ENCODE assay signal across 8 cellular contexts in genomic region chr10:132540456-132540855, GRCh38. TPM values are rescaled to one million over a fixed set of nuclear protein-coding genes. Genes with fewer than 3 reads are reported as not detected.
DNase-seq lines count a peak whose midpoint lies in the region; ATAC-seq and TF ChIP-seq lines count a peak whose summit lies in the region.

No MANE protein-coding gene starts in this region.

- no peaks in the 10 kb centered on the region for H3K36me3 ChIP-seq in aorta (ENCODE audit: control insufficient read depth in 1 of 2, insufficient read depth in 2 of 2, low read length in 1 of 2)

- peak overlapping the region; percentile 92 for H3K27ac Mint-ChIP-seq in stimulated activated naive CD8-positive, alpha-beta T cell treated with anti-CD3 and anti-CD28 coated beads, Interleukin-15, Interleukin-2, amounts not matched to agents 100 ng/mL and 50 ng/mL, for 24 hours
- H3K27ac Mint-ChIP-seq in brain (peak overlapping the region; percentile 70 to 97 (median 73)), memory B cell (peak overlapping the region; percentile 94)

- no peaks in the 10 kb centered on the region for H3K4me1 ChIP-seq in aorta (ENCODE audit: control insufficient read depth in 1 of 2, insufficient read depth in 2 of 2, low read length in 2 of 2)

- intact Hi-C loops in aorta (cut with DNase I), result no loop called here

- H3K27ac ChIP-seq in aorta (ENCODE audit: low read depth in 1 of 2, low read length in 2 of 2), result no peak overlapping the region

- no peak overlapping the region for H3K4me3 ChIP-seq in aorta (ENCODE audit: low read length in 2 of 2)

- peaks cover 5% of the 10 kb centered on the region for H3K36me3 Mint-ChIP-seq in stimulated activated naive CD8-positive, alpha-beta T cell treated with anti-CD3 and anti-CD28 coated beads, Interleukin-15, Interleukin-2, amounts not matched to agents 100 ng/mL and 50 ng/mL, for 24 hours (ENCODE audit: low read depth)
- H3K36me3 Mint-ChIP-seq in brain (peaks cover 9% of the 10 kb centered on the region), memory B cell (peaks cover 6% of the 10 kb centered on the region)

- no peaks in the 10 kb centered on the region for H3K9me3 Mint-ChIP-seq in stimulated activated naive CD8-positive, alpha-beta T cell treated with anti-CD3 and anti-CD28 coated beads, Interleukin-15, Interleukin-2, amounts not matched to agents 100 ng/mL and 50 ng/mL, for 24 hours
- H3K9me3 Mint-ChIP-seq in brain (peaks cover 0 to 2% (median 0%) of the 10 kb centered on the region in 5 experiments), memory B cell (no peaks in the 10 kb centered on the region)

- DNase-seq in stimulated activated naive CD8-positive, alpha-beta T cell treated with anti-CD3 and anti-CD28 coated beads, Interleukin-15, Interleukin-2, amounts not matched to agents 100 U/mL and 50 U/mL, for 24 hours, result no peak
- DNase-seq in memory B cell (ENCODE audit: low spot score in 2 of 2) (no peak), aorta (peak; percentile 49 to 75), ureter (ENCODE audit: low spot score) (no peak), NCI-H1092 (lab: John Stamatoyannopoulos, UW) (no peak)

- H3K4me3 Mint-ChIP-seq in stimulated activated naive CD8-positive, alpha-beta T cell treated with anti-CD3 and anti-CD28 coated beads, Interleukin-15, Interleukin-2, amounts not matched to agents 100 ng/mL and 50 ng/mL, for 24 hours, result peak overlapping the region; percentile 88
- H3K4me3 Mint-ChIP-seq in brain, result peak overlapping the region; percentile 91 to 94 (median 92)
- peak overlapping the region; percentile 60 for H3K4me3 Mint-ChIP-seq in memory B cell

- no peak for TF ChIP-seq CTCF in brain (conservative IDR thresholded peaks at IDR 0.05)

- no peak for ATAC-seq in stimulated activated naive CD8-positive, alpha-beta T cell treated with anti-CD3 and anti-CD28 coated beads, Interleukin-15, Interleukin-2, amounts not matched to agents 100 U/mL and 50 U/mL, for 24 hours
- no peak for ATAC-seq in memory B cell (ENCODE audit: low read depth)
- ATAC-seq in aorta (ENCODE audit: low FRiP score), result no peak
- no peak for ATAC-seq in GM21360 (IDR thresholded peaks at IDR 0.05; ENCODE audit: unreplicated experiment)

- H3K27me3 Mint-ChIP-seq in stimulated activated naive CD8-positive, alpha-beta T cell treated with anti-CD3 and anti-CD28 coated beads, Interleukin-15, Interleukin-2, amounts not matched to agents 100 ng/mL and 50 ng/mL, for 24 hours, result no peaks in the 10 kb centered on the region
- no peaks in the 10 kb centered on the region for H3K27me3 Mint-ChIP-seq in brain
- H3K27me3 Mint-ChIP-seq in memory B cell, result no peaks in the 10 kb centered on the region

- WGBS in aorta, 2 donors, result 11 to 18% methylated on average over 12 of the region's 12 CpGs

- H3K27me3 ChIP-seq in aorta (ENCODE audit: control insufficient read depth in 1 of 2, insufficient read depth in 2 of 2, low read length in 1 of 2), result no peaks in the 10 kb centered on the region

- H3K4me1 Mint-ChIP-seq in stimulated activated naive CD8-positive, alpha-beta T cell treated with anti-CD3 and anti-CD28 coated beads, Interleukin-15, Interleukin-2, amounts not matched to agents 100 ng/mL and 50 ng/mL, for 24 hours (ENCODE audit: low read depth), result peaks cover 75% of the 10 kb centered on the region
- H3K4me1 Mint-ChIP-seq in brain (peaks cover 71% of the 10 kb centered on the region), memory B cell (peaks cover 50% of the 10 kb centered on the region)

- H3K9me3 ChIP-seq in aorta (ENCODE audit: control insufficient read depth, low read length), result no peaks in the 10 kb centered on the region

RNA-seq across cellular contexts. Expression of gene INPP5A, which starts 2.9 kb away (rescaled TPM):
- 17.6 TPM for polyA plus RNA-seq in brain (ENCODE audit: insufficient read depth, low read depth, low replicate concordance)
- total RNA-seq in aorta, result 100 to 1,000 TPM in 1 of 2 donors, 10 to 100 TPM in 1; 66.4 to 112 TPM
- polyA plus RNA-seq in aorta, result 10 to 100 TPM; 37.7 to 43.4 TPM
- 63.5 TPM for total RNA-seq in ureter

Comparison
In these comparisons a context has a peak if more than half of its experiments do, and no peak if none do; other contexts are left out.
1. DNase-seq: peak in aorta (2 of 2); none in stimulated activated naive CD8-positive, alpha-beta T cell treated with anti-CD3 and anti-CD28 coated beads, Interleukin-15, Interleukin-2, amounts not matched to agents 100 U/mL and 50 U/mL, for 24 hours (single experiment), memory B cell (0 of 2), ureter (single experiment) and NCI-H1092 (single experiment).
2. Peak in every context shown above with its lines, with median percentiles within 50 percentile points of each other: H3K27ac Mint-ChIP-seq and H3K4me3 Mint-ChIP-seq.